In genomic region chr6:18387061-18387721, GRCh38 we compare ENCODE assay signal across 1 cellular context.
A peak's percentile ranks its signal among the peaks of the same experiment; 100 is the strongest.
TF ChIP-seq lines count a peak whose summit lies in the region.

Gene RNF144B (plus strand): TSS chr6:18387350. CDS start chr6:18399535, 12,185 bp downstream.

TF ChIP-seq in WTC11, 78 proteins besides CTCF, POLR2A, EP300 and RAD21 (continued from another document):
- TF ChIP-seq ZNF532 (CRISPR knock-in tag; IDR thresholded peaks at IDR 0.05; ENCODE audit: borderline replicate concordance) (no peak), KAT7 (CRISPR knock-in tag; IDR thresholded peaks at IDR 0.05; ENCODE audit: borderline replicate concordance) (no peak), USF2 (CRISPR knock-in tag; IDR thresholded peaks at IDR 0.05) (no peak), IRF1 (CRISPR knock-in tag; IDR thresholded peaks at IDR 0.05) (no peak), PRRX2 (CRISPR knock-in tag; IDR thresholded peaks at IDR 0.05) (no peak), NR1H2 (CRISPR knock-in tag; IDR thresholded peaks at IDR 0.05) (no peak), HMGXB4 (CRISPR knock-in tag; IDR thresholded peaks at IDR 0.05) (no peak; the same call in 1 of the 2 replicates), E2F5 (CRISPR knock-in tag; IDR thresholded peaks at IDR 0.05) (no peak), FOXP4 (CRISPR knock-in tag; IDR thresholded peaks at IDR 0.05) (0 out of 2 replicates have a peak, but pooled peaks have one; percentile 6)
